In the genomic region with DNA sequence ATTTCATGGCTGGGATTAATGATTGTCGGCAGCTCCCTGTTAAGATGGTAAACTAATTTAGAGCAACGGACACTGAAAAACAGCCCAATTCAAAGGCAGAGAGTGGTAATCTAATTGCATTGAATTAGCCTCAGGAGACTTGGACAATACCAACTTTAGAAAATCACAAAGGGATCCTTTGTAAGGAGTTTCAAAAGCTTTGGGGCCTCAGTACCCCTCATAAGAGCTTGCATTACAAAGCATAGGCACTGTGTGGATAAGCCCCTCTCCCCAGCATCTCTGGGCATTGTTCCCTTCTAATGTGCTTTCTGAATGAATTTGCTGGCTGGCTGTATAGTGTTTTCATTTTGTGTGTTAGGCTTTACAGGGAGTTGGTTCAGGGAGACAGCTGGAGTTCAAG, we compare ENCODE assay signal across 21 cellular contexts.
"Had no signal": no experiment of that assay in that cellular context is flagged by ENCODE, and none has a peak within 500 bp of the region (broad histone marks: within the 10 kb centered on the region; RNA-seq: fewer than 3 reads in every experiment).

No MANE protein-coding gene starts in this region.

- H3K9me3 ChIP-seq: colonic mucosa, gastrocnemius medialis, right atrium auricular region, vagina had no signal

- H3K27me3 ChIP-seq: brain microvascular endothelial cell, colonic mucosa, gastrocnemius medialis, right atrium auricular region, vagina had no signal

- ATAC-seq: activated CD8-positive, alpha-beta T cell treated with anti-CD3 and anti-CD28 coated beads, Interleukin-2, amount 10 ng/mL, durations not matched to agents 7 days and 5 days; activated naive CD8-positive, alpha-beta T cell treated with anti-CD3 and anti-CD28 coated beads, Interleukin-2, amount 50 U/mL, for 24 hours; activated T-cell treated with anti-CD3 and anti-CD28 coated beads, Interleukin-2, amount 50 U/mL, for 4 hours; gastrocnemius medialis; left ventricle myocardium superior had no signal

- H3K4me1 ChIP-seq: colonic mucosa, gastrocnemius medialis, right atrium auricular region, vagina had no signal

- H3K9me3 Mint-ChIP-seq: activated CD4-positive, alpha-beta T cell treated with anti-CD3 and anti-CD28 coated beads, Interleukin-2, amount 10 ng/mL, durations not matched to agents 24 days and 14 days; activated naive CD4-positive, alpha-beta T cell treated with anti-CD3 and anti-CD28 coated beads, Interleukin-2, amount 10 ng/mL, durations not matched to agents 7 days and 5 days; activated naive CD8-positive, alpha-beta T cell treated with anti-CD3 and anti-CD28 coated beads, Interleukin-2, amount 50 U/mL, for 24 hours; activated T-cell treated with anti-CD3 and anti-CD28 coated beads, Interleukin-2, amount 50 U/mL, for 4 hours; central memory CD8-positive, alpha-beta T cell; nephron progenitor cell; stimulated activated naive CD8-positive, alpha-beta T cell treated with anti-CD3 and anti-CD28 coated beads, Interleukin-15, Interleukin-2, amounts not matched to agents 100 ng/mL and 50 ng/mL, for 24 hours had no signal

- H3K4me1 Mint-ChIP-seq: activated CD4-positive, alpha-beta T cell treated with anti-CD3 and anti-CD28 coated beads, Interleukin-2, amount 10 ng/mL, durations not matched to agents 24 days and 14 days; activated naive CD4-positive, alpha-beta T cell treated with anti-CD3 and anti-CD28 coated beads, Interleukin-2, amount 10 ng/mL, durations not matched to agents 7 days and 5 days; activated naive CD8-positive, alpha-beta T cell treated with anti-CD3 and anti-CD28 coated beads, Interleukin-2, amount 50 U/mL, for 24 hours; central memory CD8-positive, alpha-beta T cell; nephron progenitor cell had no signal

- H3K4me3 Mint-ChIP-seq: activated CD4-positive, alpha-beta T cell treated with anti-CD3 and anti-CD28 coated beads, Interleukin-2, amount 10 ng/mL, durations not matched to agents 24 days and 14 days; activated CD8-positive, alpha-beta T cell treated with anti-CD3 and anti-CD28 coated beads, Interleukin-2, amount 10 ng/mL, durations not matched to agents 7 days and 5 days; activated naive CD4-positive, alpha-beta T cell treated with anti-CD3 and anti-CD28 coated beads, Interleukin-2, amount 10 ng/mL, durations not matched to agents 7 days and 5 days; activated naive CD8-positive, alpha-beta T cell treated with anti-CD3 and anti-CD28 coated beads, Interleukin-2, amount 50 U/mL, for 24 hours; activated T-cell treated with anti-CD3 and anti-CD28 coated beads, Interleukin-2, amount 50 U/mL, for 4 hours; central memory CD8-positive, alpha-beta T cell; nephron progenitor cell; stimulated activated naive CD8-positive, alpha-beta T cell treated with anti-CD3 and anti-CD28 coated beads, Interleukin-15, Interleukin-2, amounts not matched to agents 100 ng/mL and 50 ng/mL, for 24 hours had no signal

- H3K36me3 ChIP-seq: brain microvascular endothelial cell, colonic mucosa, gastrocnemius medialis, right atrium auricular region, vagina had no signal

- H3K27ac ChIP-seq: brain microvascular endothelial cell, colonic mucosa, gastrocnemius medialis, right atrium auricular region, vagina had no signal

- H3K36me3 Mint-ChIP-seq: activated naive CD4-positive, alpha-beta T cell treated with anti-CD3 and anti-CD28 coated beads, Interleukin-2, amount 10 ng/mL, durations not matched to agents 7 days and 5 days had no signal

- DNase-seq: activated CD4-positive, alpha-beta T cell treated with anti-CD3 and anti-CD28 coated beads, Interleukin-2, amount 10 ng/mL, durations not matched to agents 24 days and 14 days; activated CD8-positive, alpha-beta T cell treated with anti-CD3 and anti-CD28 coated beads, Interleukin-2, amount 10 ng/mL, durations not matched to agents 7 days and 5 days; activated effector memory CD4-positive, alpha-beta T cell treated with Interleukin-2 at 50 U/mL for 16 hours; activated naive CD4-positive, alpha-beta T cell treated with anti-CD3 and anti-CD28 coated beads, Interleukin-2, amount 10 ng/mL, durations not matched to agents 7 days and 5 days; activated naive CD8-positive, alpha-beta T cell treated with anti-CD3 and anti-CD28 coated beads, Interleukin-2, amount 50 U/mL, for 24 hours; activated T-cell treated with anti-CD3 and anti-CD28 coated beads, Interleukin-2, amount 50 U/mL, for 4 hours; anterior cingulate cortex; brain microvascular endothelial cell; colonic mucosa; gastrocnemius medialis; head of caudate nucleus; left ventricle myocardium superior; nephron progenitor cell; stimulated activated CD4-positive, alpha-beta T cell treated with anti-CD3 and anti-CD28 coated beads, Interleukin-2, amount 100 ng/mL, for 24 hours; T-helper 9 cell; trophoblast cell had no signal

- H3K4me3 ChIP-seq: colonic mucosa, gastrocnemius medialis, right atrium auricular region, vagina had no signal

- H3K27ac Mint-ChIP-seq: activated CD4-positive, alpha-beta T cell treated with anti-CD3 and anti-CD28 coated beads, Interleukin-2, amount 10 ng/mL, durations not matched to agents 24 days and 14 days; activated CD8-positive, alpha-beta T cell treated with anti-CD3 and anti-CD28 coated beads, Interleukin-2, amount 10 ng/mL, durations not matched to agents 7 days and 5 days; activated naive CD4-positive, alpha-beta T cell treated with anti-CD3 and anti-CD28 coated beads, Interleukin-2, amount 10 ng/mL, durations not matched to agents 7 days and 5 days; activated naive CD8-positive, alpha-beta T cell treated with anti-CD3 and anti-CD28 coated beads, Interleukin-2, amount 50 U/mL, for 24 hours; nephron progenitor cell; progenitor cell of endocrine pancreas; stimulated activated naive CD8-positive, alpha-beta T cell treated with anti-CD3 and anti-CD28 coated beads, Interleukin-15, Interleukin-2, amounts not matched to agents 100 ng/mL and 50 ng/mL, for 24 hours had no signal
